In genomic region chr14:68146812-68147211, GRCh38 we compare ENCODE assay signal across 10 cellular contexts.
A peak's percentile ranks its signal among the peaks of the same experiment; 100 is the strongest.
DNase-seq lines count a peak whose midpoint lies in the region; ATAC-seq and TF ChIP-seq lines count a peak whose summit lies in the region.
"Had no signal": no experiment of that assay in that cellular context is flagged by ENCODE, and none has a peak within 500 bp of the region (broad histone marks: within the 10 kb centered on the region; RNA-seq: fewer than 3 reads in every experiment).

No MANE protein-coding gene starts in this region.

- H3K27me3 ChIP-seq in body of pancreas (no peaks in the 10 kb centered on the region), left lung (no peaks in the 10 kb centered on the region), upper lobe of left lung (no peaks in the 10 kb centered on the region)

- no peaks in the 10 kb centered on the region for H3K9me3 ChIP-seq in body of pancreas
- peaks cover 0 to 20% of the 10 kb centered on the region in 2 donors for H3K9me3 ChIP-seq in left lung
- H3K9me3 ChIP-seq in upper lobe of left lung, result no peaks in the 10 kb centered on the region

- no peak for ATAC-seq in body of pancreas
- ATAC-seq in left lung, result peak; percentile 81
- ATAC-seq in upper lobe of left lung (ENCODE audit: low FRiP score in 2 of 2), result peak; percentile 73 to 81
- ATAC-seq in GM19397 (IDR thresholded peaks at IDR 0.05; ENCODE audit: unreplicated experiment), result no peak

- intact Hi-C loops in body of pancreas (cut with DNase I), result no loop called here
- intact Hi-C loops in left lung (cut with DNase I), result no loop called here

- TF ChIP-seq POLR2A in body of pancreas (IDR thresholded peaks at IDR 0.05) (no peak), upper lobe of left lung (IDR thresholded peaks at IDR 0.05) (no peak)

- TF ChIP-seq EP300 in upper lobe of left lung (IDR thresholded peaks at IDR 0.05), result no peak

- 57 to 63% methylated on average over 3 of the region's 3 CpGs for WGBS in body of pancreas, 2 donors
- WGBS in upper lobe of left lung, 2 donors, result 43 to 49% methylated on average over 3 of the region's 3 CpGs

- H3K27ac ChIP-seq in body of pancreas (peak overlapping the region; percentile 17 to 88 (median 52)), left lung (peak overlapping the region; percentile 61 to 81), upper lobe of left lung (peak overlapping the region; percentile 63 to 87 (median 78))

- no peak for TF ChIP-seq CTCF in body of pancreas (IDR thresholded peaks at IDR 0.05)
- no peak for TF ChIP-seq CTCF in left lung (IDR thresholded peaks at IDR 0.05)
- TF ChIP-seq CTCF in upper lobe of left lung (IDR thresholded peaks at IDR 0.05), result no peak

- peak; percentile 91 for DNase-seq in HS-5 (ENCODE audit: low read depth)
- DNase-seq in body of pancreas, result peak in 2 of 4 donors; percentile 22 to 43
- no peak for DNase-seq in left lung
- peak in 1 of 2 donors; percentile 45 for DNase-seq in upper lobe of left lung
- DNase-seq in NCI-H2227 treated with DMSO at 0.1 percent for 48 hours (lab: John Stamatoyannopoulos, UW), result no peak
- DNase-seq in ecto neural progenitor cell (ENCODE audit: low spot score), result no peak
- DNase-seq: activated naive CD8-positive, alpha-beta T cell treated with anti-CD3 and anti-CD28 coated beads for 36 hours; NCI-H1048; stimulated activated CD4-positive, alpha-beta T cell treated with anti-CD3 and anti-CD28 coated beads, Interleukin-2, amount 100 ng/mL, for 48 hours had no signal

- no peak overlapping the region for H3K4me3 ChIP-seq in body of pancreas
- H3K4me3 ChIP-seq in left lung, result no peak overlapping the region
- no peak overlapping the region for H3K4me3 ChIP-seq in upper lobe of left lung

- H3K36me3 ChIP-seq in body of pancreas (replicated peaks in 1 of 2; ENCODE audit: insufficient read depth in 1 of 2, low read depth in 2 of 2) (no peaks in the 10 kb centered on the region), left lung (no peaks in the 10 kb centered on the region), upper lobe of left lung (no peaks in the 10 kb centered on the region)

- H3K4me1 ChIP-seq in body of pancreas (peaks cover 48% of the 10 kb centered on the region), left lung (peaks cover 12 to 38% of the 10 kb centered on the region in 2 donors), upper lobe of left lung (peaks cover 28 to 36% (median 32%) of the 10 kb centered on the region in 4 donors)

Comparison
In these comparisons a context has a peak if more than half of its experiments do, and no peak if none do; other contexts are left out.
1. ATAC-seq: peak in left lung (single experiment) and upper lobe of left lung (2 of 2); none in body of pancreas (single experiment) and GM19397 (single experiment).
2. Peak in every context shown above with its lines, with median percentiles within 50 percentile points of each other: H3K27ac ChIP-seq.